15 cellular contexts compared by ENCODE assay signal in genomic region chr2:96617012-96617411, GRCh38. TPM values are rescaled to one million over a fixed set of nuclear protein-coding genes. Genes with fewer than 3 reads are reported as not detected.
DNase-seq lines count a peak whose midpoint lies in the region; ATAC-seq, FAIRE-seq and TF ChIP-seq lines count a peak whose summit lies in the region.
"Had no signal": no experiment of that assay in that cellular context is flagged by ENCODE, and none has a peak within 500 bp of the region (broad histone marks: within the 10 kb centered on the region; RNA-seq: fewer than 3 reads in every experiment).

No MANE protein-coding gene starts in this region.

- H3K4me1 ChIP-seq in Loucy (ENCODE audit: insufficient read depth, low read length, poor library complexity, severe bottlenecking), result peaks cover 12% of the 10 kb centered on the region
- H3K4me1 ChIP-seq in psoas muscle, result peaks cover 39% of the 10 kb centered on the region

- no peaks in the 10 kb centered on the region; the same call in 1 of the 2 replicates for H3F3A ChIP-seq in Loucy (ENCODE audit: low read depth)

- no peak overlapping the region for H2AFZ ChIP-seq in Loucy (ENCODE audit: low read length)

- no peaks in the 10 kb centered on the region for H3K79me2 ChIP-seq in Loucy (ENCODE audit: insufficient read depth, low read length)

- H3K36me3 ChIP-seq in Loucy (ENCODE audit: insufficient read depth, low read length) (peaks cover 56% of the 10 kb centered on the region), psoas muscle (ENCODE audit: insufficient read depth in 1 of 2, low read depth in 1 of 2) (peaks cover 12 to 65% of the 10 kb centered on the region in 2 donors)

- WGBS in psoas muscle, 3 donors, result 84 to 95% (median 93%) methylated on average over 4 of the region's 4 CpGs

- peak; percentile 13 to 17 (median 15) for ATAC-seq in psoas muscle
- no peak for ATAC-seq in GM21786 (IDR thresholded peaks at IDR 0.05; ENCODE audit: unreplicated experiment)
- no peak for ATAC-seq in HG03565 (IDR thresholded peaks at IDR 0.05; ENCODE audit: unreplicated experiment)
- ATAC-seq in HG03175 (IDR thresholded peaks at IDR 0.05; ENCODE audit: unreplicated experiment), result no peak

- peaks cover 44 to 62% of the 10 kb centered on the region in 2 donors for H3K36me3 Mint-ChIP-seq in CD14-positive monocyte
- peaks cover 16% of the 10 kb centered on the region for H3K36me3 Mint-ChIP-seq in chondrocyte (ENCODE audit: low read depth)

- H3K4me3 Mint-ChIP-seq in CD14-positive monocyte (peak overlapping the region; percentile 87 to 91), chondrocyte (ENCODE audit: unreplicated experiment) (no peak overlapping the region)

- H3K9me2 ChIP-seq in Loucy (replicated peaks; ENCODE audit: low read depth, low read length), result no peaks in the 10 kb centered on the region

- H3K27ac Mint-ChIP-seq in CD14-positive monocyte, result peak overlapping the region; percentile 95 to 99 (median 99)
- H3K27ac Mint-ChIP-seq in chondrocyte (ENCODE audit: unreplicated experiment), result peak overlapping the region; percentile 96

- TF ChIP-seq CTCF in CD14-positive monocyte (IDR thresholded peaks at IDR 0.05), result no peak
- no peak for TF ChIP-seq CTCF in Loucy (conservative IDR thresholded peaks at IDR 0.05; ENCODE audit: low read length)
- no peak for TF ChIP-seq CTCF in chondrocyte (IDR thresholded peaks at IDR 0.05)
- TF ChIP-seq CTCF in psoas muscle (IDR thresholded peaks at IDR 0.05), result no peak
- TF ChIP-seq CTCF in D721Med (IDR thresholded peaks at IDR 0.05; ENCODE audit: insufficient read depth, missing control alignments), result no peak

- H3K27me3 Mint-ChIP-seq in CD14-positive monocyte (ENCODE audit: low read depth in 3 of 3) (no peaks in the 10 kb centered on the region), chondrocyte (ENCODE audit: low read depth) (no peaks in the 10 kb centered on the region)

- H3K4me1 Mint-ChIP-seq in CD14-positive monocyte (peaks cover 34% of the 10 kb centered on the region), chondrocyte (ENCODE audit: low read depth) (peaks cover 44% of the 10 kb centered on the region)

- H4K20me1 ChIP-seq in Loucy (ENCODE audit: insufficient read depth, low read length, poor library complexity, severe bottlenecking), result peaks cover 4% of the 10 kb centered on the region

- intact Hi-C loops in CD14-positive monocyte (cut with micrococcal nuclease), result loop anchor here in 1 of 2 donors (5.0 to 10.0 kb wide), 2 partner anchors 48 to 145 kb away; partner anchors contain the start of gene CNNM4
- intact Hi-C loops in psoas muscle (cut with DNase I), result no loop called here

- H3K4me3 ChIP-seq in Loucy (ENCODE audit: low read length, poor library complexity, severe bottlenecking), result no peak overlapping the region
- H3K4me3 ChIP-seq in psoas muscle, result no peak overlapping the region

- H3K27ac ChIP-seq in psoas muscle, result peak overlapping the region; percentile 79

- peak overlapping the region; percentile 23 for H3K4me2 ChIP-seq in Loucy (ENCODE audit: low read depth, low read length, poor library complexity, severe bottlenecking)

- FAIRE-seq in D721Med (lab: Jason Lieb, UNC), result no peak
- FAIRE-seq: islet of Langerhans had no signal

- DNase-seq in CD14-positive monocyte (ENCODE audit: low spot score) (no peak), chondrocyte (ENCODE audit: low spot score) (no peak), psoas muscle (no peak), D721Med (ENCODE audit: insufficient read length, low spot score) (no peak)
- DNase-seq: effector memory CD4-positive, alpha-beta T cell; Kasumi-1; NCI-H1930; NCI-H526 treated with DMSO at 0.1 percent for 48 hours; posterior cingulate gyrus; T-helper 9 cell had no signal

- H3K27me3 ChIP-seq in Loucy (ENCODE audit: insufficient read depth, low read length, poor library complexity, severe bottlenecking), result no peaks in the 10 kb centered on the region
- no peaks in the 10 kb centered on the region for H3K27me3 ChIP-seq in psoas muscle (ENCODE audit: insufficient read depth in 3 of 3, low read length in 2 of 3)

- no peak overlapping the region for H3K9ac ChIP-seq in Loucy (ENCODE audit: low read depth, low read length, poor library complexity, severe bottlenecking)

- H3K9me3 Mint-ChIP-seq in CD14-positive monocyte, result no peaks in the 10 kb centered on the region
- no peaks in the 10 kb centered on the region for H3K9me3 Mint-ChIP-seq in chondrocyte (ENCODE audit: low read depth)

- no peaks in the 10 kb centered on the region for H3K9me3 ChIP-seq in Loucy (ENCODE audit: insufficient read depth, low read depth, low read length)
- H3K9me3 ChIP-seq in psoas muscle, result no peaks in the 10 kb centered on the region

RNA-seq across cellular contexts. Expression of gene KANSL3, which starts 21.1 kb away (rescaled TPM):
- polyA plus RNA-seq in CD14-positive monocyte (1 to 10 TPM; 2.5 to 7.2 TPM), psoas muscle (100 to 1,000 TPM in 1 of 3 donors, 10 to 100 TPM in 2; 25.9 to 101 (median 32.6) TPM)
- total RNA-seq in chondrocyte (32.6 to 34.5 TPM (median 34.1 TPM) in 3 replicates), psoas muscle (10 to 100 TPM; 49.2 to 55.3 (median 50.6) TPM)

RNA-seq across cellular contexts. Expression of gene FER1L5, which starts 25.6 kb away (rescaled TPM):
- polyA plus RNA-seq in CD14-positive monocyte, result not detected
- total RNA-seq in chondrocyte, result not detected in 3 replicates
- total RNA-seq in psoas muscle, result not detected
- polyA plus RNA-seq in psoas muscle, result under 1 TPM in 1 of 3 donors, not detected in 2; 0.01 TPM

Comparison
In these comparisons a context has a peak if more than half of its experiments do, and no peak if none do; other contexts are left out.
1. ATAC-seq: peak in psoas muscle (4 of 4); none in GM21786 (single experiment), HG03565 (single experiment) and HG03175 (single experiment).